8 cellular contexts compared by ENCODE assay signal in genomic region chr16:86509759-86510464, GRCh38. TPM values are rescaled to one million over a fixed set of nuclear protein-coding genes. Genes with fewer than 3 reads are reported as not detected.
A peak's percentile ranks its signal among the peaks of the same experiment; 100 is the strongest.
DNase-seq lines count a peak whose midpoint lies in the region; ATAC-seq and TF ChIP-seq lines count a peak whose summit lies in the region.

No MANE protein-coding gene starts in this region.

- no peak for ATAC-seq in RWPE2 (ENCODE audit: low read depth)
- no peak for ATAC-seq in HG03175 (IDR thresholded peaks at IDR 0.05; ENCODE audit: unreplicated experiment)

- peaks cover 99% of the 10 kb centered on the region for H3K27me3 ChIP-seq in RWPE2 (ENCODE audit: insufficient read depth, poor library complexity, severe bottlenecking)

- TF ChIP-seq CTCF in RWPE2 (IDR thresholded peaks at IDR 0.05; ENCODE audit: poor library complexity, severe bottlenecking): no peak
- no peak for TF ChIP-seq CTCF in glutamatergic neuron (IDR thresholded peaks at IDR 0.05; ENCODE audit: partially characterized antibody, unreplicated experiment)

- H3K36me3 ChIP-seq in RWPE2 (ENCODE audit: low read depth): no peaks in the 10 kb centered on the region

- peaks cover 49% of the 10 kb centered on the region for H3K27me3 Mint-ChIP-seq in glutamatergic neuron (ENCODE audit: unreplicated experiment)

- DNase-seq in RWPE2 (ENCODE audit: low spot score) (no peak), glutamatergic neuron (peak; percentile 40), retina (peak; percentile 66), HPDE6-E6E7 (ENCODE audit: extremely low spot score) (no peak), kidney tubule cell (ENCODE audit: low spot score) (no peak), NCI-H526 (lab: John Stamatoyannopoulos, UW) (no peak)

- H3K4me3 ChIP-seq in GM08714 (ENCODE audit: low read length) (peak overlapping the region; percentile 41; the same call in 1 of the 2 replicates), RWPE2 (ENCODE audit: severe bottlenecking) (peak overlapping the region; percentile 23)

- no peaks in the 10 kb centered on the region for H3K9me3 ChIP-seq in RWPE2 (ENCODE audit: severe bottlenecking)

- H3K9me3 Mint-ChIP-seq in glutamatergic neuron (ENCODE audit: unreplicated experiment): peaks cover 22% of the 10 kb centered on the region

- no peaks in the 10 kb centered on the region for H3K4me1 ChIP-seq in RWPE2 (ENCODE audit: insufficient read depth, poor library complexity, severe bottlenecking)

- H3K4me3 Mint-ChIP-seq in glutamatergic neuron (ENCODE audit: unreplicated experiment): no peak overlapping the region

- H3K36me3 Mint-ChIP-seq in glutamatergic neuron (ENCODE audit: unreplicated experiment): no peaks in the 10 kb centered on the region

- peaks cover 14% of the 10 kb centered on the region for H3K4me1 Mint-ChIP-seq in glutamatergic neuron (ENCODE audit: low read depth, unreplicated experiment)

- no peak overlapping the region for H3K27ac Mint-ChIP-seq in glutamatergic neuron (ENCODE audit: unreplicated experiment)

- H3K27ac ChIP-seq in RWPE2 (ENCODE audit: poor library complexity, severe bottlenecking): no peak overlapping the region

RNA-seq across cellular contexts. Expression of gene FOXF1, which starts 0.4 kb away (rescaled TPM):
- not detected for total RNA-seq in glutamatergic neuron (ENCODE audit: unreplicated experiment)

RNA-seq across cellular contexts. Expression of gene MTHFSD, which starts 45.1 kb away (rescaled TPM):
- total RNA-seq in glutamatergic neuron (ENCODE audit: unreplicated experiment): 27.7 TPM

RNA-seq across cellular contexts. Expression of gene FOXC2, which starts 56.7 kb away (rescaled TPM):
- total RNA-seq in glutamatergic neuron (ENCODE audit: unreplicated experiment): not detected

Comparison
In these comparisons a context has a peak if more than half of its experiments do, and no peak if none do; other contexts are left out.
1. DNase-seq: peak in glutamatergic neuron (single experiment) and retina (single experiment); none in RWPE2 (single experiment), HPDE6-E6E7 (single experiment), kidney tubule cell (single experiment) and NCI-H526 (0 of 2).